1 cellular context compared by ENCODE assay signal in genomic region chr12:110583137-110584059, GRCh38.
A peak's percentile ranks its signal among the peaks of the same experiment; 100 is the strongest.
TF ChIP-seq lines count a peak whose summit lies in the region.

Gene PPTC7 (minus strand): TSS chr12:110583318. CDS start chr12:110583031, 287 bp downstream.

TF ChIP-seq in H1, 55 proteins besides CTCF, POLR2A, EP300 and RAD21:
- peak; percentile 86 for TF ChIP-seq TAF1 (IDR thresholded peaks at IDR 0.05; ENCODE audit: low read depth, low read length)
- TF ChIP-seq E2F6 (IDR thresholded peaks at IDR 0.05) = no peak; the same call in 1 of the 2 replicates
- no peak for TF ChIP-seq FOSL1 (IDR thresholded peaks at IDR 0.05; ENCODE audit: insufficient read depth, low read depth, low read length)
- TF ChIP-seq CHD2 (IDR thresholded peaks at IDR 0.05; ENCODE audit: low read length) = no peak
- no peak for TF ChIP-seq RFX5 (IDR thresholded peaks at IDR 0.05; ENCODE audit: borderline replicate concordance, low read depth, low read length)
- TF ChIP-seq SP1 (IDR thresholded peaks at IDR 0.05; ENCODE audit: low read depth, low read length) = peak; percentile 26; the same call in 1 of the 2 replicates
- peak; percentile 69 for TF ChIP-seq TAF7 (optimal IDR thresholded peaks at IDR 0.05; ENCODE audit: borderline replicate concordance, low read depth, low read length)
- no peak; the same call in 1 of the 2 replicates for TF ChIP-seq RBBP5 (IDR thresholded peaks at IDR 0.05; ENCODE audit: borderline replicate concordance, low read depth, low read length)
- TF ChIP-seq HDAC2 (IDR thresholded peaks at IDR 0.05; ENCODE audit: borderline replicate concordance in 1 of 2, low read depth in 2 of 2, low read length in 2 of 2) = no peak
- TF ChIP-seq MAFK (IDR thresholded peaks at IDR 0.05; ENCODE audit: low read depth, low read length) = no peak
- no peak for TF ChIP-seq GTF2F1 (IDR thresholded peaks at IDR 0.05; ENCODE audit: borderline replicate concordance, low read depth, low read length)
- TF ChIP-seq ATF3 (IDR thresholded peaks at IDR 0.05; ENCODE audit: insufficient read depth, low read depth, low read length) = no peak
- TF ChIP-seq CEBPB (IDR thresholded peaks at IDR 0.05; ENCODE audit: low read depth, low read length) = no peak
- no peak for TF ChIP-seq SIN3A (conservative IDR thresholded peaks at IDR 0.05 in 1 of 2, IDR thresholded peaks at IDR 0.05 in 1 of 2; ENCODE audit: low read depth in 1 of 2, low read length in 2 of 2)
- no peak for TF ChIP-seq RXRA (IDR thresholded peaks at IDR 0.05; ENCODE audit: insufficient read depth, low read depth, low read length)
- TF ChIP-seq BRCA1 (IDR thresholded peaks at IDR 0.05; ENCODE audit: low read depth, low read length) = no peak
- no peak for TF ChIP-seq CHD1 (IDR thresholded peaks at IDR 0.05; ENCODE audit: low read depth, low read length)
- no peak for TF ChIP-seq ZNF274 (IDR thresholded peaks at IDR 0.05; ENCODE audit: borderline replicate concordance, extremely low read depth, low read length)
- TF ChIP-seq MAX (IDR thresholded peaks at IDR 0.05) = no peak
- peak; percentile 92 for TF ChIP-seq NRF1 (IDR thresholded peaks at IDR 0.05; ENCODE audit: low read depth, low read length)
- TF ChIP-seq KDM5A (IDR thresholded peaks at IDR 0.05; ENCODE audit: low read length) = no peak
- TF ChIP-seq SIRT6 (IDR thresholded peaks at IDR 0.05; ENCODE audit: low read length) = no peak
- peak; percentile 38; the same call in 1 of the 2 replicates for TF ChIP-seq USF2 (IDR thresholded peaks at IDR 0.05; ENCODE audit: low read length)
- TF ChIP-seq TBP (IDR thresholded peaks at IDR 0.05; ENCODE audit: low read depth, low read length) = peak; percentile 66
- TF ChIP-seq JUN (IDR thresholded peaks at IDR 0.05; ENCODE audit: low read depth, low read length) = no peak
- TF ChIP-seq KDM1A (IDR thresholded peaks at IDR 0.05; ENCODE audit: borderline replicate concordance, low read length) = no peak
- no peak for TF ChIP-seq BCL11A (IDR thresholded peaks at IDR 0.05; ENCODE audit: low read depth in 2 of 2, low read length in 2 of 2)
- peak; percentile 48 for TF ChIP-seq SIX5 (IDR thresholded peaks at IDR 0.05; ENCODE audit: low read depth, low read length)
- TF ChIP-seq KDM4A (IDR thresholded peaks at IDR 0.05; ENCODE audit: low read depth, low read length, severe bottlenecking) = no peak
- no peak for TF ChIP-seq SUZ12 (IDR thresholded peaks at IDR 0.05; ENCODE audit: low read length)
- peak; percentile 88 for TF ChIP-seq PHF8 (conservative IDR thresholded peaks at IDR 0.05; ENCODE audit: low read depth, low read length)
- TF ChIP-seq SP2 (IDR thresholded peaks at IDR 0.05; ENCODE audit: low read length) = no peak
- no peak for TF ChIP-seq ASH2L (IDR thresholded peaks at IDR 0.05; ENCODE audit: low read length)
- no peak; the same call in 1 of the 2 replicates for TF ChIP-seq EGR1 (IDR thresholded peaks at IDR 0.05; ENCODE audit: borderline replicate concordance, low read depth, low read length)
- TF ChIP-seq EZH2 (IDR thresholded peaks at IDR 0.05; ENCODE audit: low read depth, low read length, severe bottlenecking) = no peak
- no peak for TF ChIP-seq CHD7 (IDR thresholded peaks at IDR 0.05; ENCODE audit: insufficient replicate concordance, low read length)
- TF ChIP-seq JUND (IDR thresholded peaks at IDR 0.05; ENCODE audit: low read length) = no peak
- no peak for TF ChIP-seq POU5F1 (IDR thresholded peaks at IDR 0.05; ENCODE audit: low read depth, low read length)
- no peak for TF ChIP-seq TEAD4 (IDR thresholded peaks at IDR 0.05; ENCODE audit: low read depth, low read length)
- no peak for TF ChIP-seq CREB1 (IDR thresholded peaks at IDR 0.05)
- no peak for TF ChIP-seq GABPA (IDR thresholded peaks at IDR 0.05; ENCODE audit: borderline replicate concordance, insufficient read depth, low read length)
- peak; percentile 44; the same call in 1 of the 2 replicates for TF ChIP-seq POLR2AphosphoS5 (IDR thresholded peaks at IDR 0.05; ENCODE audit: low read depth, low read length)
- no peak for TF ChIP-seq TCF12 (IDR thresholded peaks at IDR 0.05; ENCODE audit: low read depth, low read length)
- no peak for TF ChIP-seq SRF (IDR thresholded peaks at IDR 0.05; ENCODE audit: low read depth, low read length)
- no peak for TF ChIP-seq NANOG (IDR thresholded peaks at IDR 0.05; ENCODE audit: insufficient read depth, low read depth, low read length, poor library complexity, severe bottlenecking)
- no peak for TF ChIP-seq ATF2 (IDR thresholded peaks at IDR 0.05; ENCODE audit: low read length)
- no peak for TF ChIP-seq BACH1 (IDR thresholded peaks at IDR 0.05; ENCODE audit: low read length)
- no peak for TF ChIP-seq RNF2 (IDR thresholded peaks at IDR 0.05; ENCODE audit: borderline replicate concordance, low read depth, low read length, missing control alignments, poor library complexity, severe bottlenecking)
- TF ChIP-seq HDAC6 (IDR thresholded peaks at IDR 0.05; ENCODE audit: low read depth, low read length) = no peak
- TF ChIP-seq YY1 (IDR thresholded peaks at IDR 0.05; ENCODE audit: low read depth, low read length) = peak; percentile 91
- TF ChIP-seq CTBP2 (IDR thresholded peaks at IDR 0.05; ENCODE audit: borderline replicate concordance, insufficient read depth, insufficient read length, low read length) = no peak
- no peak for TF ChIP-seq SAP30 (IDR thresholded peaks at IDR 0.05; ENCODE audit: insufficient read depth, insufficient replicate concordance, low read length)
- TF ChIP-seq SP4 (IDR thresholded peaks at IDR 0.05; ENCODE audit: low read length) = no peak
- no peak for TF ChIP-seq CBX8 (IDR thresholded peaks at IDR 0.05; ENCODE audit: borderline replicate concordance, low read depth, low read length)
- no peak for TF ChIP-seq CBX5 (IDR thresholded peaks at IDR 0.05; ENCODE audit: low read depth, low read length)
